9 cellular contexts compared by ENCODE assay signal in genomic region chr5:169154660-169155059, GRCh38.
"Had no signal": no experiment of that assay in that cellular context is flagged by ENCODE, and none has a peak within 500 bp of the region (broad histone marks: within the 10 kb centered on the region; RNA-seq: fewer than 3 reads in every experiment).

No MANE protein-coding gene starts in this region.

- ATAC-seq: HCT116 had no signal

- H3K27ac ChIP-seq: GM23248, HL-60 had no signal

- H3K4me1 Mint-ChIP-seq: IgD-negative memory B cell had no signal

- H3K36me3 Mint-ChIP-seq: IgD-negative memory B cell had no signal

- H3K4me3 Mint-ChIP-seq: HFFc6, IgD-negative memory B cell had no signal

- H2AFZ ChIP-seq: GM23248 had no signal

- DNase-seq: GM23248, GOT3, H7, HFFc6, KG1 had no signal

- H3K9me3 ChIP-seq: HAP-1 had no signal

- H3K27ac Mint-ChIP-seq: HFFc6, IgD-negative memory B cell had no signal

- H3K36me3 ChIP-seq: HAP-1 had no signal

- H3K4me1 ChIP-seq: HAP-1 had no signal

- H3K4me3 ChIP-seq: GM23248, HAP-1 had no signal

- H3K9ac ChIP-seq: GM23248 had no signal
